ENCODE assay signal across 9 cellular contexts in genomic region chr1:183209533-183210158, GRCh38. TPM values are rescaled to one million over a fixed set of nuclear protein-coding genes. Genes with fewer than 3 reads are reported as not detected.
A peak's percentile ranks its signal among the peaks of the same experiment; 100 is the strongest.
DNase-seq lines count a peak whose midpoint lies in the region; ATAC-seq, FAIRE-seq and TF ChIP-seq lines count a peak whose summit lies in the region.
"Had no signal": no experiment of that assay in that cellular context is flagged by ENCODE, and none has a peak within 500 bp of the region (broad histone marks: within the 10 kb centered on the region; RNA-seq: fewer than 3 reads in every experiment).

No MANE protein-coding gene starts in this region.

- no peak overlapping the region; the same call in 1 of the 2 replicates for H2AFZ ChIP-seq in GM23338

- no peaks in the 10 kb centered on the region for H3K9me3 Mint-ChIP-seq in GM23338
- no peaks in the 10 kb centered on the region for H3K9me3 Mint-ChIP-seq in CD4-positive, alpha-beta T cell

- CTCF ChIA-PET in A549 (lab: Yijun Ruan, JAX): interaction anchor here (1.8 to 2.5 kb wide), 3 partner anchors 11 to 25 kb away, joined by 4 to 10 read pairs (median 7); no protein-coding TSS in a partner anchor
- CTCF ChIA-PET in CD4-positive, alpha-beta T cell (lab: Charles Lee): no interaction called here

- H3K9me2 ChIP-seq in GM23338 (ENCODE audit: insufficient read depth): no peaks in the 10 kb centered on the region

- intact Hi-C loops in CD4-positive, alpha-beta T cell (cut with DNase I, micrococcal nuclease): no loop called here

- H3K4me2 ChIP-seq in A549: peak overlapping the region; percentile 9
- H3K4me2 ChIP-seq in GM23338: no peak overlapping the region

- H3K27ac Mint-ChIP-seq in GM23338: no peak overlapping the region
- no peak overlapping the region for H3K27ac Mint-ChIP-seq in CD4-positive, alpha-beta T cell

- no peak for TF ChIP-seq RAD21 in A549 (conservative IDR thresholded peaks at IDR 0.05 in 1 of 2, IDR thresholded peaks at IDR 0.05 in 1 of 2)

- DNase-seq in A549 (ENCODE audit: low read depth in 1 of 2, low spot score in 1 of 2) (peak; percentile 65 to 69), NCI-H1694 (lab: John Stamatoyannopoulos, UW) (peak; percentile 79), epithelial cell of prostate (ENCODE audit: low read depth, low spot score) (peak; percentile 55), GM23338 (ENCODE audit: low spot score) (no peak), NAMALWA (ENCODE audit: low spot score) (no peak)
- no peak for DNase-seq in CD4-positive, alpha-beta T cell
- DNase-seq: heart right ventricle had no signal

- H3K79me2 ChIP-seq in GM23338 (replicated peaks; ENCODE audit: insufficient read depth): no peaks in the 10 kb centered on the region

- no peaks in the 10 kb centered on the region for H3K27me3 ChIP-seq in GM23338 (ENCODE audit: insufficient read depth)
- H3K27me3 ChIP-seq in CD4-positive, alpha-beta T cell (ENCODE audit: control insufficient read depth, insufficient read depth, low read length): no peaks in the 10 kb centered on the region
- H3K27me3 ChIP-seq: heart right ventricle had no signal

- H3K9me3 ChIP-seq in A549: no peaks in the 10 kb centered on the region
- no peaks in the 10 kb centered on the region for H3K9me3 ChIP-seq in CD4-positive, alpha-beta T cell (ENCODE audit: control insufficient read depth, low read length)
- H3K9me3 ChIP-seq: heart right ventricle had no signal

- no peaks in the 10 kb centered on the region for H3K36me3 ChIP-seq in GM23338 (ENCODE audit: insufficient read depth)
- H3K36me3 ChIP-seq: heart right ventricle had no signal

- no peak for TF ChIP-seq CTCF in A549 (IDR thresholded peaks at IDR 0.05)
- no peak for TF ChIP-seq CTCF in GM23338 (conservative IDR thresholded peaks at IDR 0.05; ENCODE audit: low read depth in 2 of 2)
- no peak for TF ChIP-seq CTCF in CD4-positive, alpha-beta T cell (IDR thresholded peaks at IDR 0.05)

- H3K36me3 Mint-ChIP-seq in GM23338 (ENCODE audit: low read depth): no peaks in the 10 kb centered on the region
- no peaks in the 10 kb centered on the region for H3K36me3 Mint-ChIP-seq in CD4-positive, alpha-beta T cell (ENCODE audit: low read depth)

- peaks cover 17% of the 10 kb centered on the region for H3K4me1 ChIP-seq in A549
- H3K4me1 ChIP-seq in GM23338 (ENCODE audit: insufficient read depth): no peaks in the 10 kb centered on the region

- H3K27ac ChIP-seq in A549 (peak overlapping the region in 1 of 2 experiments; percentile 68; a peak in 2 of 6 replicates), epithelial cell of prostate (peak overlapping the region; percentile 98), GM23338 (ENCODE audit: low read depth) (no peak overlapping the region)
- no peak overlapping the region for H3K27ac ChIP-seq in CD4-positive, alpha-beta T cell (ENCODE audit: low read depth, low read length)
- H3K27ac ChIP-seq: heart right ventricle had no signal

- no peaks in the 10 kb centered on the region for H3K4me1 Mint-ChIP-seq in GM23338
- no peaks in the 10 kb centered on the region for H3K4me1 Mint-ChIP-seq in CD4-positive, alpha-beta T cell (ENCODE audit: low read depth)

- H3K4me3 ChIP-seq in A549: no peak overlapping the region
- no peak overlapping the region for H3K4me3 ChIP-seq in GM23338
- H3K4me3 ChIP-seq: heart right ventricle had no signal

- POLR2A ChIA-PET in A549 (lab: Yijun Ruan, JAX): interaction anchor here (0.5 kb wide), 1 partner anchor 425 kb away, joined by 3 read pairs; no protein-coding TSS in a partner anchor
- POLR2A ChIA-PET in CD4-positive, alpha-beta T cell (lab: Charles Lee): no interaction called here

- no peak overlapping the region for H3K4me3 Mint-ChIP-seq in GM23338
- no peak overlapping the region for H3K4me3 Mint-ChIP-seq in CD4-positive, alpha-beta T cell

- H3K27me3 Mint-ChIP-seq in GM23338 (ENCODE audit: insufficient read depth, low read depth, poor library complexity): peaks cover 3% of the 10 kb centered on the region
- peaks cover 39% of the 10 kb centered on the region for H3K27me3 Mint-ChIP-seq in CD4-positive, alpha-beta T cell

- ATAC-seq in A549 (peak; percentile 87 to 89), GM18870 (IDR thresholded peaks at IDR 0.05; ENCODE audit: unreplicated experiment) (peak; percentile 63), GM23338 (no peak), GM21515 (IDR thresholded peaks at IDR 0.05; ENCODE audit: unreplicated experiment) (no peak)
- ATAC-seq in CD4-positive, alpha-beta T cell (ENCODE audit: poor library complexity): no peak

- no peaks in the 10 kb centered on the region for H3F3A ChIP-seq in GM23338 (replicated peaks; ENCODE audit: low read depth)

- no peak for TF ChIP-seq POLR2A in A549 (IDR thresholded peaks at IDR 0.05; ENCODE audit: low read length)

- FAIRE-seq in A549 (lab: Jason Lieb, UNC): no peak

- H4K20me1 ChIP-seq in GM23338 (replicated peaks; ENCODE audit: insufficient read depth): no peaks in the 10 kb centered on the region

- TF ChIP-seq EP300 in A549 (IDR thresholded peaks at IDR 0.05): no peak

TF ChIP-seq in A549, 52 proteins besides CTCF, POLR2A, EP300 and RAD21:
- TF ChIP-seq SMC3 (IDR thresholded peaks at IDR 0.05): no peak
- TF ChIP-seq FOSL2 (IDR thresholded peaks at IDR 0.05): no peak
- TF ChIP-seq FOSL2 (CRISPR knock-in tag; IDR thresholded peaks at IDR 0.05): peak; percentile 64; the same call in 1 of the 2 replicates

TF ChIP-seq in GM23338, 12 proteins besides CTCF, POLR2A, EP300 and RAD21 (continues in another document):
- TF ChIP-seq ETS1 (IDR thresholded peaks at IDR 0.05): no peak
- TF ChIP-seq POLR2AphosphoS5 (IDR thresholded peaks at IDR 0.05; ENCODE audit: low read depth): no peak

RNA-seq across cellular contexts. Expression of gene LAMC2, which starts 23.6 kb away (rescaled TPM):
- polyA plus RNA-seq in A549 (2011; rRNA removed) (24.1 and 27.1 TPM in 2 replicates), A549 (2017; fragmentation: RNase III; extraction: RNeasy Plus Mini Kit Qiagen cat#74134 plus additional on column Dnase treatment) (8.5 to 11.4 TPM (median 9.6 TPM) in 3 replicates), GM23338 (2016; fragmentation: Nextera tagmentation; extraction: Ambion mirVana) (3.4 and 4.3 TPM in 2 replicates)
- polyA plus RNA-seq in A549 (2012; cell fraction: cytosol; rRNA removed): 4.7 and 5.7 TPM in 2 replicates
- polyA plus RNA-seq in A549 (2012; cell fraction: nucleus; rRNA removed): 14.6 and 17.1 TPM in 2 replicates
- 23.6 and 28.6 TPM in 2 replicates for polyA minus RNA-seq in A549 (2011; rRNA and poly(A)+ RNA removed)
- total RNA-seq in GM23338 (2014; rRNA removed; shearing (Covaris generic)): 19.0 and 19.5 TPM in 2 replicates
- not detected for total RNA-seq in CD4-positive, alpha-beta T cell

Comparison
In these comparisons a context has a peak if more than half of its experiments do, and no peak if none do; other contexts are left out.
1. ATAC-seq: peak in A549 (2 of 2) and GM18870 (single experiment); none in GM23338 (single experiment), GM21515 (single experiment) and CD4-positive, alpha-beta T cell (single experiment).
2. DNase-seq: peak in A549 (2 of 2), NCI-H1694 (single experiment) and epithelial cell of prostate (single experiment); none in GM23338 (single experiment), NAMALWA (single experiment) and CD4-positive, alpha-beta T cell (0 of 10).
3. RNA of gene LAMC2, which starts 23.6 kb away (total RNA-seq): 19.0 to 19.5 TPM in GM23338; not detected in CD4-positive, alpha-beta T cell; every median in the first group is over 10 times any median in the second.